Comparison of ENCODE assay signal across 19 cellular contexts in genomic region chr15:31023841-31024240, GRCh38. TPM values are rescaled to one million over a fixed set of nuclear protein-coding genes. Genes with fewer than 3 reads are reported as not detected.
A peak's percentile ranks its signal among the peaks of the same experiment; 100 is the strongest.
DNase-seq lines count a peak whose midpoint lies in the region; ATAC-seq and TF ChIP-seq lines count a peak whose summit lies in the region.
"Had no signal": no experiment of that assay in that cellular context is flagged by ENCODE, and none has a peak within 500 bp of the region (broad histone marks: within the 10 kb centered on the region; RNA-seq: fewer than 3 reads in every experiment).

No MANE protein-coding gene starts in this region.

- no peak overlapping the region for H3K4me3 Mint-ChIP-seq in chondrocyte (ENCODE audit: unreplicated experiment)
- no peak overlapping the region for H3K4me3 Mint-ChIP-seq in activated naive CD4-positive, alpha-beta T cell treated with anti-CD3 and anti-CD28 coated beads, Interleukin-2, amount 10 ng/mL, durations not matched to agents 7 days and 5 days
- H3K4me3 Mint-ChIP-seq: activated CD8-positive, alpha-beta T cell treated with anti-CD3 and anti-CD28 coated beads, Interleukin-2, amount 10 ng/mL, durations not matched to agents 7 days and 5 days; neural crest cell; T-helper 1 cell treated with Interleukin-12 subunit alpha and Interleukin-12 subunit beta and Interleukin-4 antibody, amounts not matched to agents 30 μg/mL and 1 μg/mL, for 36 hours had no signal

- no peaks in the 10 kb centered on the region for H3K9me3 Mint-ChIP-seq in chondrocyte (ENCODE audit: low read depth)
- no peaks in the 10 kb centered on the region for H3K9me3 Mint-ChIP-seq in activated naive CD4-positive, alpha-beta T cell treated with anti-CD3 and anti-CD28 coated beads, Interleukin-2, amount 10 ng/mL, durations not matched to agents 7 days and 5 days
- H3K9me3 Mint-ChIP-seq: neural crest cell; T-helper 1 cell treated with Interleukin-12 subunit alpha and Interleukin-12 subunit beta and Interleukin-4 antibody, amounts not matched to agents 30 μg/mL and 1 μg/mL, for 36 hours had no signal

- peak overlapping the region; percentile 32 for H3K27ac Mint-ChIP-seq in chondrocyte (ENCODE audit: unreplicated experiment)
- no peak overlapping the region for H3K27ac Mint-ChIP-seq in activated naive CD4-positive, alpha-beta T cell treated with anti-CD3 and anti-CD28 coated beads, Interleukin-2, amount 10 ng/mL, durations not matched to agents 7 days and 5 days
- H3K27ac Mint-ChIP-seq: activated B cell treated with CpG ODN at 0.5 μM for 24 hours; activated CD8-positive, alpha-beta T cell treated with anti-CD3 and anti-CD28 coated beads, Interleukin-2, amount 10 ng/mL, durations not matched to agents 7 days and 5 days; memory B cell; T-helper 1 cell treated with Interleukin-12 subunit alpha and Interleukin-12 subunit beta and Interleukin-4 antibody, amounts not matched to agents 30 μg/mL and 1 μg/mL, for 36 hours had no signal

- no peak for ATAC-seq in GM18517 (IDR thresholded peaks at IDR 0.05; ENCODE audit: unreplicated experiment)
- ATAC-seq: activated CD8-positive, alpha-beta T cell treated with anti-CD3 and anti-CD28 coated beads, Interleukin-2, amount 10 ng/mL, durations not matched to agents 7 days and 5 days; Right ventricle myocardium inferior had no signal

- CTCF ChIA-PET in activated naive CD4-positive, alpha-beta T cell treated with anti-CD3 and anti-CD28 coated beads, Interleukin-2, amount 10 ng/mL, durations not matched to agents 7 days and 5 days (lab: Charles Lee), result no interaction called here

- H3K27me3 ChIP-seq in left ventricle myocardium inferior (ENCODE audit: low read depth) (no peaks in the 10 kb centered on the region), right atrium auricular region (no peaks in the 10 kb centered on the region), vagina (no peaks in the 10 kb centered on the region)
- H3K27me3 ChIP-seq: cardiac muscle cell had no signal

- no peaks in the 10 kb centered on the region for H3K27me3 Mint-ChIP-seq in chondrocyte (ENCODE audit: low read depth)
- peaks cover 29% of the 10 kb centered on the region for H3K27me3 Mint-ChIP-seq in activated naive CD4-positive, alpha-beta T cell treated with anti-CD3 and anti-CD28 coated beads, Interleukin-2, amount 10 ng/mL, durations not matched to agents 7 days and 5 days
- H3K27me3 Mint-ChIP-seq: memory B cell had no signal

- H3K4me1 Mint-ChIP-seq in chondrocyte (ENCODE audit: low read depth), result peaks cover 27% of the 10 kb centered on the region
- peaks cover 9% of the 10 kb centered on the region for H3K4me1 Mint-ChIP-seq in activated naive CD4-positive, alpha-beta T cell treated with anti-CD3 and anti-CD28 coated beads, Interleukin-2, amount 10 ng/mL, durations not matched to agents 7 days and 5 days
- H3K4me1 Mint-ChIP-seq: neural crest cell had no signal

- no peaks in the 10 kb centered on the region for H3K36me3 Mint-ChIP-seq in chondrocyte (ENCODE audit: low read depth)
- H3K36me3 Mint-ChIP-seq in activated naive CD4-positive, alpha-beta T cell treated with anti-CD3 and anti-CD28 coated beads, Interleukin-2, amount 10 ng/mL, durations not matched to agents 7 days and 5 days, result no peaks in the 10 kb centered on the region
- H3K36me3 Mint-ChIP-seq: CD14-positive monocyte, memory B cell had no signal

- H3K4me1 ChIP-seq in left ventricle myocardium inferior (peaks cover 13% of the 10 kb centered on the region), right atrium auricular region (peaks cover 0 to 3% of the 10 kb centered on the region in 2 donors), vagina (peaks cover 19% of the 10 kb centered on the region)

- intact Hi-C loops in left ventricle myocardium inferior (cut with micrococcal nuclease), result no loop called here
- intact Hi-C loops in vagina (cut with DNase I), result no loop called here

- peak overlapping the region; percentile 22 for H3K27ac ChIP-seq in left ventricle myocardium inferior (replicated peaks)
- H3K27ac ChIP-seq in right atrium auricular region, result no peak overlapping the region
- peak overlapping the region; percentile 15 for H3K27ac ChIP-seq in vagina

- DNase-seq in left ventricle myocardium inferior, result no peak
- no peak for DNase-seq in right atrium auricular region (ENCODE audit: low spot score)
- no peak for DNase-seq in chondrocyte (ENCODE audit: low spot score)
- peak; percentile 71 for DNase-seq in kidney tubule cell (ENCODE audit: low spot score)
- no peak for DNase-seq in vagina (ENCODE audit: extremely low spot score in 2 of 2)
- no peak for DNase-seq in NCI-H748 (lab: John Stamatoyannopoulos, UW; ENCODE audit: unreplicated experiment)
- no peak for DNase-seq in activated naive CD4-positive, alpha-beta T cell treated with anti-CD3 and anti-CD28 coated beads, Interleukin-2, amount 10 ng/mL, durations not matched to agents 7 days and 5 days
- DNase-seq: activated B cell treated with CpG ODN at 0.5 μM for 24 hours; activated CD8-positive, alpha-beta T cell treated with anti-CD3 and anti-CD28 coated beads, Interleukin-2, amount 10 ng/mL, durations not matched to agents 7 days and 5 days; DMS153; NCI-H1436 treated with DMSO at 0.1 percent for 48 hours; NCI-H2227 treated with DMSO at 0.1 percent for 48 hours had no signal

- TF ChIP-seq CTCF in left ventricle myocardium inferior (IDR thresholded peaks at IDR 0.05; ENCODE audit: borderline replicate concordance) (no peak), right atrium auricular region (IDR thresholded peaks at IDR 0.05) (no peak), chondrocyte (IDR thresholded peaks at IDR 0.05) (no peak), vagina (IDR thresholded peaks at IDR 0.05) (no peak)

- H3K9me3 ChIP-seq in left ventricle myocardium inferior (replicated peaks) (no peaks in the 10 kb centered on the region), right atrium auricular region (no peaks in the 10 kb centered on the region), vagina (no peaks in the 10 kb centered on the region)

- no peak overlapping the region for H3K4me3 ChIP-seq in left ventricle myocardium inferior
- H3K4me3 ChIP-seq in right atrium auricular region, result no peak overlapping the region
- H3K4me3 ChIP-seq in vagina, result no peak overlapping the region
- H3K4me3 ChIP-seq: cardiac muscle cell had no signal

- H3K36me3 ChIP-seq in left ventricle myocardium inferior (no peaks in the 10 kb centered on the region), right atrium auricular region (no peaks in the 10 kb centered on the region), vagina (no peaks in the 10 kb centered on the region)
- H3K36me3 ChIP-seq: cardiac muscle cell had no signal

- no peak for TF ChIP-seq POLR2A in vagina (IDR thresholded peaks at IDR 0.05)

RNA-seq across cellular contexts. Expression of gene MTMR10, which starts 32.4 kb away (rescaled TPM):
- total RNA-seq in left ventricle myocardium inferior (28.8 TPM), right atrium auricular region (10 to 100 TPM; 23.3 to 25.0 TPM), chondrocyte (14.9 to 16.5 TPM (median 16.1 TPM) in 3 replicates), vagina (29.2 TPM)

Comparison
In these comparisons a context has a peak if more than half of its experiments do, and no peak if none do; other contexts are left out.
1. H3K27ac ChIP-seq: peak in left ventricle myocardium inferior (single experiment) and vagina (single experiment); none in right atrium auricular region (0 of 2).